In genomic region chr17:27512511-27513346, GRCh38 we compare ENCODE assay signal across 17 cellular contexts. TPM values are rescaled to one million over a fixed set of nuclear protein-coding genes. Genes with fewer than 3 reads are reported as not detected.
DNase-seq lines count a peak whose midpoint lies in the region; TF ChIP-seq lines count a peak whose summit lies in the region.
"Had no signal": no experiment of that assay in that cellular context is flagged by ENCODE, and none has a peak within 500 bp of the region (broad histone marks: within the 10 kb centered on the region; RNA-seq: fewer than 3 reads in every experiment).

No MANE protein-coding gene starts in this region.

- TF ChIP-seq CTCF in nephron (IDR thresholded peaks at IDR 0.05; ENCODE audit: unreplicated experiment in 3 of 3), result no peak
- TF ChIP-seq CTCF in tibial nerve (IDR thresholded peaks at IDR 0.05), result no peak

- peaks cover 24% of the 10 kb centered on the region for H3K4me1 Mint-ChIP-seq in nephron

- H3K27me3 ChIP-seq in tibial nerve, result no peaks in the 10 kb centered on the region
- H3K27me3 ChIP-seq: SJCRH30 had no signal

- H3K4me3 Mint-ChIP-seq in nephron, result no peak overlapping the region

- DNase-seq in amniotic epithelial cell (ENCODE audit: low read depth) (peak; percentile 36), tibial nerve (ENCODE audit: low spot score in 2 of 2) (no peak), cerebellum (ENCODE audit: low spot score) (no peak), NCI-H2227 treated with DMSO at 0.1 percent for 48 hours (lab: John Stamatoyannopoulos, UW) (no peak)
- no peak for DNase-seq in activated CD8-positive, alpha-beta memory T cell treated with anti-CD3 and anti-CD28 coated beads for 24 hours
- DNase-seq: ACHN, AML-193, DMS79, NCI-H1694 treated with DMSO at 0.1 percent for 48 hours, NCI-H2107, NCI-H226, NCI-H526, PC-9, SJCRH30 had no signal

- H3K36me3 Mint-ChIP-seq in nephron (ENCODE audit: low read depth), result no peaks in the 10 kb centered on the region

- no peaks in the 10 kb centered on the region for H3K9me3 Mint-ChIP-seq in nephron

- no peak overlapping the region for H3K4me3 ChIP-seq in tibial nerve
- H3K4me3 ChIP-seq: PC-9, SJCRH30 had no signal

- H3K9me3 ChIP-seq in tibial nerve, result no peaks in the 10 kb centered on the region
- H3K9me3 ChIP-seq: SJCRH30 had no signal

- H3K27me3 Mint-ChIP-seq in nephron (ENCODE audit: low read depth), result peaks cover 3% of the 10 kb centered on the region

- H3K27ac ChIP-seq in cingulate gyrus (ENCODE audit: low read depth, low read length) (peak overlapping the region; percentile 41), tibial nerve (peak overlapping the region; percentile 40 to 87 (median 74))
- H3K27ac ChIP-seq: C4-2B, PC-9, SJCRH30 had no signal

- H3K4me1 ChIP-seq in tibial nerve, result peaks cover 0 to 71% (median 22%) of the 10 kb centered on the region in 4 donors

- TF ChIP-seq POLR2A in tibial nerve (IDR thresholded peaks at IDR 0.05), result no peak

- peak overlapping the region in 2 of 3 experiments; percentile 0 to 84 for H3K27ac Mint-ChIP-seq in nephron

- no peak for TF ChIP-seq EP300 in tibial nerve (IDR thresholded peaks at IDR 0.05)

- no peaks in the 10 kb centered on the region for H3K36me3 ChIP-seq in tibial nerve
- H3K36me3 ChIP-seq: SJCRH30 had no signal

- WGBS in tibial nerve, 2 donors, result 68 to 69% methylated on average over 15 of the region's 15 CpGs

RNA-seq across cellular contexts. Expression of gene KSR1, which starts 56.5 kb away (rescaled TPM):
- total RNA-seq in tibial nerve (100 to 1,000 TPM in 1 of 4 donors, 10 to 100 TPM in 3; 45.1 to 110 (median 54.2) TPM), cerebellum (43.8 TPM)
